Comparison of ENCODE assay signal across 8 cellular contexts in genomic region chr1:210328746-210329488, GRCh38. TPM values are rescaled to one million over a fixed set of nuclear protein-coding genes. Genes with fewer than 3 reads are reported as not detected.
DNase-seq lines count a peak whose midpoint lies in the region; ATAC-seq and TF ChIP-seq lines count a peak whose summit lies in the region.

HHAT (plus strand) TSS chr1:210328902; CDS start chr1:210348976, 20,074 bp downstream.

- DNase-seq in Daoy (ENCODE audit: low read depth) (peak; percentile 84), RWPE2 (ENCODE audit: low spot score) (peak; percentile 35), glomerular visceral epithelial cell (ENCODE audit: extremely low spot score) (peak; percentile 85), occipital lobe (lab: John Stamatoyannopoulos, UW) (peak; percentile 62), tibial artery (peak; percentile 68 to 82)
- DNase-seq in Jurkat, Clone E6-1 (ENCODE audit: low read depth, low spot score), result peak; percentile 70
- DNase-seq in activated naive CD4-positive, alpha-beta T cell treated with anti-CD3 and anti-CD28 coated beads, Interleukin-2, amount 50 U/mL, for 16 hours, result peak; percentile 53

- H3K27ac ChIP-seq in RWPE2 (ENCODE audit: poor library complexity, severe bottlenecking) (peak within 1 kb of the TSS; percentile 56), tibial artery (peak within 1 kb of the TSS; percentile 84 to 88)

- no peaks in the 10 kb centered on the region for H3K9me3 ChIP-seq in RWPE2 (ENCODE audit: severe bottlenecking)
- peaks cover 0 to 13% (median 0%) of the 10 kb centered on the region in 3 donors for H3K9me3 ChIP-seq in tibial artery

- H3K36me3 ChIP-seq in RWPE2 (ENCODE audit: low read depth) (no peaks in the 10 kb centered on the region), tibial artery (no peaks in the 10 kb centered on the region)

- H3K4me1 ChIP-seq in RWPE2 (ENCODE audit: insufficient read depth, poor library complexity, severe bottlenecking) (peaks cover 4% of the 10 kb centered on the region), tibial artery (peaks cover 0 to 11% (median 5%) of the 10 kb centered on the region in 4 donors)

- intact Hi-C loops in tibial artery (cut with DNase I; ENCODE audit: low total_unique reads), result no loop called here

- H3K27me3 ChIP-seq in RWPE2 (ENCODE audit: insufficient read depth, poor library complexity, severe bottlenecking) (no peaks in the 10 kb centered on the region), tibial artery (no peaks in the 10 kb centered on the region)

- no peak for TF ChIP-seq CTCF in RWPE2 (IDR thresholded peaks at IDR 0.05; ENCODE audit: poor library complexity, severe bottlenecking)
- TF ChIP-seq CTCF in tibial artery (IDR thresholded peaks at IDR 0.05), result no peak

- H3K4me3 ChIP-seq in Jurkat, Clone E6-1 (ENCODE audit: low read length), result peak within 1 kb of the TSS; percentile 58
- H3K4me3 ChIP-seq in RWPE2 (ENCODE audit: severe bottlenecking), result peak within 1 kb of the TSS; percentile 43
- peak within 1 kb of the TSS; percentile 79 to 80 for H3K4me3 ChIP-seq in tibial artery

- ATAC-seq in GM21717 (IDR thresholded peaks at IDR 0.05; ENCODE audit: unreplicated experiment), result peak; percentile 53
- ATAC-seq in RWPE2 (ENCODE audit: low read depth), result peak; percentile 70

RNA-seq across cellular contexts. Expression of gene HHAT, which starts in this region (rescaled TPM):
- 4.4 and 4.5 TPM in 2 replicates for total RNA-seq in Daoy (2014; rRNA removed; shearing (Covaris generic))
- polyA plus RNA-seq in Jurkat, Clone E6-1 (2012; ENCODE audit: insufficient read depth, insufficient read length), result 1.7 TPM
- total RNA-seq in occipital lobe, result 2.0 TPM

Comparison
In these comparisons a context has a peak if more than half of its experiments do, and no peak if none do; other contexts are left out.
1. Peak in every context shown above with its lines: DNase-seq, ATAC-seq, H3K4me3 ChIP-seq and H3K27ac ChIP-seq.
2. DNase-seq: peak in every context shown above with its lines; median percentile 85 in glomerular visceral epithelial cell; 84 in Daoy; 75 in tibial artery; 70 in Jurkat, Clone E6-1; 62 in occipital lobe; 53 in activated naive CD4-positive, alpha-beta T cell treated with anti-CD3 and anti-CD28 coated beads, Interleukin-2, amount 50 U/mL, for 16 hours; 35 in RWPE2.